ENCODE assay signal across 21 cellular contexts in the genomic region with DNA sequence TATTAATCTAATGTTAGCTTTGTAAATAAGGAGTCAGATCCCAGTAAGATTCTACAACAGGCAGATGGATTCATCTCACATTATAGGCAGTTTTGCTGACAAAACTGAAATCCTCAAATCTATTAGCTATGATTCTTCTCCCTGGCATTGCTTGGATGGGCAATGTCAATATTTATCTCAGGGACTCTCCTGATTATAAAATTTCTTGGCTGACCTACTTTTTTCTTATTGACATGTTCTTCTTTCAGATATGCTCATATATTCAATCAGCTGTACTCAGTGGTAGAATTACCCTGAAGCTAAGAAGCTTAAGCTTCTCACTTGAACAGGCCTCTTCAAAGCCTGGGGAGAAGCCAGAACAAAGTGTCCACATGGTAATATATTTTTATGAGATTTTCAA.
"Had no signal": no experiment of that assay in that cellular context is flagged by ENCODE, and none has a peak within 500 bp of the region (broad histone marks: within the 10 kb centered on the region; RNA-seq: fewer than 3 reads in every experiment).

No MANE protein-coding gene starts in this region.

- H3K27me3 ChIP-seq: esophagus muscularis mucosa, foreskin keratinocyte, gastroesophageal sphincter, heart left ventricle, hepatocyte, stomach, thyroid gland, vagina had no signal

- H3K4me2 ChIP-seq: hepatocyte had no signal

- H3K79me2 ChIP-seq: hepatocyte, parathyroid adenoma had no signal

- H2AFZ ChIP-seq: hepatocyte, parathyroid adenoma had no signal

- H3K27ac ChIP-seq: coronary artery, esophagus muscularis mucosa, foreskin keratinocyte, gastroesophageal sphincter, heart left ventricle, hepatocyte, parathyroid adenoma, stomach, thyroid gland, vagina had no signal

- H3K36me3 ChIP-seq: esophagus muscularis mucosa, gastroesophageal sphincter, heart left ventricle, stomach, thyroid gland, vagina had no signal

- H3K9me3 ChIP-seq: esophagus muscularis mucosa, gastroesophageal sphincter, heart left ventricle, mucosa of descending colon, stomach, thyroid gland, vagina had no signal

- DNase-seq: dermis blood vessel endothelial cell; effector memory CD4-positive, alpha-beta T cell; foreskin keratinocyte; heart left ventricle; left colon; left ventricle myocardium superior; mucosa of descending colon; naive B cell; stimulated activated CD4-positive, alpha-beta T cell treated with anti-CD3 and anti-CD28 coated beads, Interleukin-2, amount 100 ng/mL, for 24 hours; stimulated activated CD4-positive, alpha-beta T cell treated with anti-CD3 and anti-CD28 coated beads, Interleukin-4, amount 100 ng/mL, for 24 hours; stimulated activated naive CD4-positive, alpha-beta T cell treated with Interleukin-2 at 50 U/mL for 16 hours; stomach; thyroid gland; trophoblast cell had no signal

- H3K4me3 ChIP-seq: coronary artery, esophagus muscularis mucosa, gastroesophageal sphincter, heart left ventricle, hepatocyte, lung, mucosa of descending colon, stomach, thyroid gland, vagina had no signal

- H3K9ac ChIP-seq: parathyroid adenoma had no signal

- H3K4me1 ChIP-seq: esophagus muscularis mucosa, foreskin keratinocyte, gastroesophageal sphincter, heart left ventricle, parathyroid adenoma, stomach, thyroid gland, vagina had no signal
